Comparison of ENCODE assay signal across 22 cellular contexts in genomic region chr12:104544836-104545235, GRCh38.
DNase-seq lines count a peak whose midpoint lies in the region; ATAC-seq and TF ChIP-seq lines count a peak whose summit lies in the region.
"Had no signal": no experiment of that assay in that cellular context is flagged by ENCODE, and none has a peak within 500 bp of the region (broad histone marks: within the 10 kb centered on the region; RNA-seq: fewer than 3 reads in every experiment).

No MANE protein-coding gene starts in this region.

- H3K9ac ChIP-seq in BLaER1 (no peak overlapping the region), mesendoderm (ENCODE audit: low read length) (no peak overlapping the region)

- H3K27ac ChIP-seq in BLaER1 (peak overlapping the region; percentile 28; the same call in 1 of the 2 replicates), mesendoderm (ENCODE audit: low read depth, low read length) (no peak overlapping the region), A673 (ENCODE audit: low read depth, low read length, poor library complexity, severe bottlenecking) (no peak overlapping the region)
- H3K27ac ChIP-seq: RWPE1, SK-N-MC had no signal

- no peak overlapping the region for H3K18ac ChIP-seq in mesendoderm (ENCODE audit: low read length)

- H2BK120ac ChIP-seq in mesendoderm (ENCODE audit: low read depth, low read length): no peak overlapping the region

- H3K4me2 ChIP-seq in BLaER1 (peak overlapping the region; percentile 54), mesendoderm (ENCODE audit: low read length) (no peak overlapping the region)

- H3K4ac ChIP-seq in mesendoderm (ENCODE audit: low read depth, low read length): no peak overlapping the region

- no peak for TF ChIP-seq CTCF in A673 (conservative IDR thresholded peaks at IDR 0.05; ENCODE audit: low read depth, low read length)

- H3K4me3 ChIP-seq in BLaER1 (no peak overlapping the region), mesendoderm (ENCODE audit: low read length) (no peak overlapping the region), A673 (ENCODE audit: low read depth, low read length, poor library complexity, severe bottlenecking) (no peak overlapping the region)
- H3K4me3 ChIP-seq: GM12878, SK-N-MC had no signal

- POLR2A ChIA-PET in A673 (lab: Charles Lee; ENCODE audit: low non-redundant PET): no interaction called here

- H2BK15ac ChIP-seq in mesendoderm (replicated peaks; ENCODE audit: low read depth): no peak overlapping the region

- CTCF ChIA-PET in A673 (lab: Charles Lee): no interaction called here

- intact Hi-C loops in A673 (cut with micrococcal nuclease; ENCODE audit: unreplicated experiment): no loop called here

- H4K5ac ChIP-seq in mesendoderm (ENCODE audit: low read length): no peak overlapping the region

- H3K23ac ChIP-seq in mesendoderm (ENCODE audit: low read length): no peak overlapping the region

- no peaks in the 10 kb centered on the region for H3K27me3 ChIP-seq in BLaER1
- no peaks in the 10 kb centered on the region for H3K27me3 ChIP-seq in mesendoderm (ENCODE audit: insufficient read depth, low read length, poor library complexity)
- no peaks in the 10 kb centered on the region for H3K27me3 ChIP-seq in A673 (replicated peaks; ENCODE audit: insufficient read depth, low read depth, low read length, poor library complexity)

- H3K56ac ChIP-seq in mesendoderm (ENCODE audit: low read length): no peak overlapping the region

- no peak overlapping the region for H4K8ac ChIP-seq in mesendoderm (ENCODE audit: low read depth, low read length)

- no peak overlapping the region for H2AK5ac ChIP-seq in mesendoderm (ENCODE audit: low read length)

- peaks cover 30% of the 10 kb centered on the region for H3K4me1 ChIP-seq in BLaER1
- no peaks in the 10 kb centered on the region for H3K4me1 ChIP-seq in mesendoderm (ENCODE audit: control insufficient read depth, low read depth, low read length)
- no peaks in the 10 kb centered on the region for H3K4me1 ChIP-seq in A673 (ENCODE audit: insufficient read depth, low read length, poor library complexity, severe bottlenecking)

- WGBS in mesendoderm (ENCODE audit: extremely low coverage, insufficient coverage, low lambda C conversion rate): no CpG with 5 or more reads among the region's 5 CpGs

- H3K9me3 ChIP-seq in BLaER1 (peaks cover 13% of the 10 kb centered on the region), A673 (ENCODE audit: low read depth, low read length, poor library complexity, severe bottlenecking) (no peaks in the 10 kb centered on the region)

- H3K79me2 ChIP-seq in mesendoderm (ENCODE audit: control insufficient read depth, insufficient read depth, low read length): no peaks in the 10 kb centered on the region

- no peak for ATAC-seq in HG03135 (IDR thresholded peaks at IDR 0.05; ENCODE audit: unreplicated experiment)
- ATAC-seq in HG03521 (IDR thresholded peaks at IDR 0.05; ENCODE audit: unreplicated experiment): no peak
- ATAC-seq: GM12878, HCT116 had no signal

- BruUV-seq in A673 (replicated peaks; lab: Mats Ljungman, UMichigan): no TSS peak

- H3K36me3 ChIP-seq in BLaER1 (peaks cover 48% of the 10 kb centered on the region), mesendoderm (ENCODE audit: control insufficient read depth, insufficient read depth, low read length) (no peaks in the 10 kb centered on the region), A673 (ENCODE audit: insufficient read depth, low read length, poor library complexity, severe bottlenecking) (no peaks in the 10 kb centered on the region)

- no peaks in the 10 kb centered on the region for H3K79me1 ChIP-seq in mesendoderm (ENCODE audit: low read length)

- H4K20me1 ChIP-seq in BLaER1: peaks cover 100% of the 10 kb centered on the region

- DNase-seq in ELF-1 (ENCODE audit: low read depth, low spot score) (peak; percentile 71), NCI-H2227 treated with DMSO at 0.1 percent for 48 hours (lab: John Stamatoyannopoulos, UW) (peak; percentile 44), mesendoderm (peak; percentile 45), A673 (ENCODE audit: low spot score) (no peak), NCI-H1417 treated with DMSO at 0.1 percent for 48 hours (lab: John Stamatoyannopoulos, UW) (no peak)
- DNase-seq: COR-L47, DMS79, KBM-7, NCI-H1092, NCI-H146, NCI-H2029, NCI-H2171 treated with DMSO at 0.1 percent for 48 hours, NCI-H69, SHP77 treated with DMSO at 0.1 percent for 48 hours, SW 1271 had no signal

- no peak overlapping the region for H2BK5ac ChIP-seq in mesendoderm (ENCODE audit: low read length)

Comparison
In these comparisons a context has a peak if more than half of its experiments do, and no peak if none do; other contexts are left out.
1. DNase-seq: peak in ELF-1 (single experiment), NCI-H2227 treated with DMSO at 0.1 percent for 48 hours (single experiment) and mesendoderm (single experiment); none in A673 (single experiment) and NCI-H1417 treated with DMSO at 0.1 percent for 48 hours (single experiment).